In the genomic region with DNA sequence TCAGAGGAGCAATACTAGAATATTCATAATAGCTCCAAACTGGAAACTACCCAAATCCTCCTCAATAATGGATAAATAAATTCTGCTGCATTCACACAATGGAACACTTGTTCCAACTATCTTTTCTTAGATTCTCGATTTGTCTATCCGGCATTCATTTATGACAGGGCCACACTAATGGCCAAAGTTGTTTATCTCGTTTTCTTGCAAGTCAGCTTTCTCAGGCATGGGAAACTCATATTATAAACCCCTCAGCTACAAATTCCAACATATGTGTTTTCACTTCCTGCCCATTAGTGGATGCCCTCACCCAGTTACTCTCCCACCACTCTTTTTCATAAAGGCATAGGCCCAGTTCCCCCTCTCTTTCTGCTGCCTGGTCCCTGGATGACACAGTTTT, we compare ENCODE assay signal across 6 cellular contexts. TPM values are rescaled to one million over a fixed set of nuclear protein-coding genes. Genes with fewer than 3 reads are reported as not detected.
"Had no signal": no experiment of that assay in that cellular context is flagged by ENCODE, and none has a peak within 500 bp of the region (broad histone marks: within the 10 kb centered on the region; RNA-seq: fewer than 3 reads in every experiment).

No MANE protein-coding gene starts in this region.

RNA-seq across cellular contexts. Expression of gene RHCE, which starts 42.3 kb away (rescaled TPM):
- total RNA-seq: natural killer cell; natural killer cell treated with Interleukin-12 subunit alpha and Interleukin-12 subunit beta and Interleukin-15 and Interleukin-18, amount 100 ng/mL, for 72 hours; neural crest cell; occipital lobe; posterior vena cava; progenitor cell of endocrine pancreas had no signal
